ENCODE assay signal across 13 cellular contexts in the genomic region with DNA sequence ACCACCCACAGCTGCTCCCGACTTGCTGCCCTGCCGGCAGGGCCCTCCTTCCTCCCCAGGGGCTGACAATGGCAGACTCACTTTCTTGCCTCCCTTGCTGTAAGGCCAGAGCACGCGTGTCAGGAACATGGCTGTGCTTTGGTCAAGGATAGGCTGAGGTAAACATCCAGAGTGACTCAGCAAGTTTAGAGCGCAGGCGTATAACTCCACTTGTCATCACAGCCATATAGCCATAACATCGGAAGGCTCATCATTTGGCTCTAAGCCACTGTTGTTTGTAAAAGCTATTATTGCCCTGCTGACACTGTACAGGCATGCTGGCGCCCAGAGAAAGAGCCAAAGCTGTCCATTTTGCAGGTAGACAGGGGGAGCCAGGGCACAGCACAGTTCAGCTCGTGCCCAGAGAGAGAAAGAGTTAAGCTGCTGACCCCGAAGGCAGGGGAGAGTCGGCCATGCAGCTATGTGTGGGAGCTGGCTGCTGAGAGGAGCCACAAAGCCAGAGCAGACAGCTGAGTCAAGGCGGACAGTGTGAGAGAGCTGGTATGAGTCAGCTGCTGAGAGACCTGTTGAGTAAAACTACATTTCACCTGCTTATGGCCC.
DNase-seq lines count a peak whose midpoint lies in the region; ATAC-seq, FAIRE-seq and TF ChIP-seq lines count a peak whose summit lies in the region.
"Had no signal": no experiment of that assay in that cellular context is flagged by ENCODE, and none has a peak within 500 bp of the region (broad histone marks: within the 10 kb centered on the region; RNA-seq: fewer than 3 reads in every experiment).

No MANE protein-coding gene starts in this region.

- H3K9me3 Mint-ChIP-seq in activated naive CD4-positive, alpha-beta T cell treated with anti-CD3 and anti-CD28 coated beads, Interleukin-2, amount 50 U/mL, for 24 hours: peaks cover 9% of the 10 kb centered on the region

- H3K4me3 ChIP-seq in RWPE2 (ENCODE audit: severe bottlenecking): no peak overlapping the region

- peaks cover 2% of the 10 kb centered on the region for H3K36me3 Mint-ChIP-seq in activated naive CD4-positive, alpha-beta T cell treated with anti-CD3 and anti-CD28 coated beads, Interleukin-2, amount 50 U/mL, for 24 hours

- peaks cover 4% of the 10 kb centered on the region for H3K27me3 Mint-ChIP-seq in activated naive CD4-positive, alpha-beta T cell treated with anti-CD3 and anti-CD28 coated beads, Interleukin-2, amount 50 U/mL, for 24 hours

- ATAC-seq in RWPE2 (ENCODE audit: low read depth): peak; percentile 53; the same call in 1 of the 3 replicates
- ATAC-seq in GM18511 (IDR thresholded peaks at IDR 0.05; ENCODE audit: unreplicated experiment): no peak
- ATAC-seq: sciatic nerve had no signal

- peaks cover 5% of the 10 kb centered on the region for H3K4me1 Mint-ChIP-seq in activated naive CD4-positive, alpha-beta T cell treated with anti-CD3 and anti-CD28 coated beads, Interleukin-2, amount 50 U/mL, for 24 hours

- no peaks in the 10 kb centered on the region for H3K36me3 ChIP-seq in RWPE2 (ENCODE audit: low read depth)

- H3K9me3 ChIP-seq in RWPE2 (ENCODE audit: severe bottlenecking): no peaks in the 10 kb centered on the region

- FAIRE-seq in urothelium cell line (lab: Jason Lieb, UNC): peak; percentile 89

- H3K27me3 ChIP-seq in RWPE2 (ENCODE audit: insufficient read depth, poor library complexity, severe bottlenecking): no peaks in the 10 kb centered on the region

- H3K27ac Mint-ChIP-seq in activated naive CD4-positive, alpha-beta T cell treated with anti-CD3 and anti-CD28 coated beads, Interleukin-2, amount 50 U/mL, for 24 hours: peak overlapping the region; percentile 38

- TF ChIP-seq CTCF in RWPE2 (IDR thresholded peaks at IDR 0.05; ENCODE audit: poor library complexity, severe bottlenecking): no peak

- H3K27ac ChIP-seq in RWPE2 (ENCODE audit: poor library complexity, severe bottlenecking): no peak overlapping the region

- H3K4me1 ChIP-seq in RWPE2 (ENCODE audit: insufficient read depth, poor library complexity, severe bottlenecking): no peaks in the 10 kb centered on the region

- no peak overlapping the region for H3K4me3 Mint-ChIP-seq in activated naive CD4-positive, alpha-beta T cell treated with anti-CD3 and anti-CD28 coated beads, Interleukin-2, amount 50 U/mL, for 24 hours
- H3K4me3 Mint-ChIP-seq: H9 had no signal

- DNase-seq in activated naive CD4-positive, alpha-beta T cell treated with anti-CD3 and anti-CD28 coated beads, Interleukin-2, amount 50 U/mL, for 16 hours: no peak
- DNase-seq in RWPE2 (ENCODE audit: low spot score): no peak
- DNase-seq in hepatic stellate cell (ENCODE audit: low spot score): peak; percentile 58
- DNase-seq in urothelium cell line (ENCODE audit: low spot score): peak; percentile 72
- DNase-seq in NCI-H187 (lab: John Stamatoyannopoulos, UW): no peak
- DNase-seq in KG1 (lab: John Stamatoyannopoulos, UW): no peak
- DNase-seq: H9, head of caudate nucleus, midbrain, NCI-H1092 had no signal

Comparison
In these comparisons a context has a peak if more than half of its experiments do, and no peak if none do; other contexts are left out.
1. DNase-seq: peak in hepatic stellate cell (single experiment) and urothelium cell line (single experiment); none in activated naive CD4-positive, alpha-beta T cell treated with anti-CD3 and anti-CD28 coated beads, Interleukin-2, amount 50 U/mL, for 16 hours (single experiment), RWPE2 (single experiment), NCI-H187 (0 of 2) and KG1 (single experiment).